ENCODE assay signal across 10 cellular contexts in genomic region chr6:111576302-111576701, GRCh38. TPM values are rescaled to one million over a fixed set of nuclear protein-coding genes. Genes with fewer than 3 reads are reported as not detected.
DNase-seq lines count a peak whose midpoint lies in the region; ATAC-seq and TF ChIP-seq lines count a peak whose summit lies in the region.
"Had no signal": no experiment of that assay in that cellular context is flagged by ENCODE, and none has a peak within 500 bp of the region (broad histone marks: within the 10 kb centered on the region; RNA-seq: fewer than 3 reads in every experiment).

No MANE protein-coding gene starts in this region.

- no peaks in the 10 kb centered on the region for H3K27me3 ChIP-seq in left ventricle myocardium inferior (ENCODE audit: low read depth)
- H3K27me3 ChIP-seq in Panc1 (ENCODE audit: control insufficient read depth, insufficient read depth, low read length) = no peaks in the 10 kb centered on the region
- H3K27me3 ChIP-seq in lower lobe of right lung (ENCODE audit: low read depth) = no peaks in the 10 kb centered on the region
- H3K27me3 ChIP-seq in vagina = no peaks in the 10 kb centered on the region
- no peaks in the 10 kb centered on the region for H3K27me3 ChIP-seq in esophagus muscularis mucosa

- ATAC-seq in Right ventricle myocardium inferior (no peak), Panc1 (no peak), lower lobe of right lung (no peak), HG02798 (IDR thresholded peaks at IDR 0.05; ENCODE audit: poor library complexity, unreplicated experiment) (no peak)

- CTCF ChIA-PET in Panc1 (lab: Charles Lee) = no interaction called here

- H3K27ac ChIP-seq in left ventricle myocardium inferior (replicated peaks) (peak overlapping the region; percentile 77), Panc1 (ENCODE audit: low read length) (peak overlapping the region; percentile 35), lower lobe of right lung (peak overlapping the region; percentile 79), vagina (peak overlapping the region; percentile 67), esophagus muscularis mucosa (replicated peaks in 1 of 4) (peak overlapping the region in 2 of 4 donors; percentile 53 to 77)

- H3K4me1 ChIP-seq in left ventricle myocardium inferior (peaks cover 61% of the 10 kb centered on the region), Panc1 (ENCODE audit: control insufficient read depth, insufficient read depth, low read length) (peaks cover 18% of the 10 kb centered on the region), lower lobe of right lung (peaks cover 44% of the 10 kb centered on the region), vagina (peaks cover 39% of the 10 kb centered on the region), esophagus muscularis mucosa (peaks cover 14 to 51% (median 46%) of the 10 kb centered on the region in 4 donors)

- BruUV-seq in Panc1 (replicated peaks; lab: Mats Ljungman, UMichigan) = no TSS peak

- POLR2A ChIA-PET in Panc1 (lab: Charles Lee) = no interaction called here

- TF ChIP-seq EP300 in esophagus muscularis mucosa (IDR thresholded peaks at IDR 0.05) = no peak

- no peak overlapping the region for H3K4me3 ChIP-seq in left ventricle myocardium inferior
- H3K4me3 ChIP-seq in Panc1 (ENCODE audit: low read depth in 2 of 2, low read length in 2 of 2) = no peak overlapping the region
- H3K4me3 ChIP-seq in lower lobe of right lung = no peak overlapping the region
- H3K4me3 ChIP-seq in vagina = no peak overlapping the region
- H3K4me3 ChIP-seq in esophagus muscularis mucosa = no peak overlapping the region

- TF ChIP-seq CTCF in left ventricle myocardium inferior (IDR thresholded peaks at IDR 0.05; ENCODE audit: borderline replicate concordance) = no peak
- no peak for TF ChIP-seq CTCF in Panc1 (IDR thresholded peaks at IDR 0.05)
- TF ChIP-seq CTCF in lower lobe of right lung (IDR thresholded peaks at IDR 0.05) = no peak
- no peak for TF ChIP-seq CTCF in vagina (IDR thresholded peaks at IDR 0.05)
- no peak for TF ChIP-seq CTCF in esophagus muscularis mucosa (IDR thresholded peaks at IDR 0.05)

- DNase-seq in left ventricle myocardium inferior (no peak), Right ventricle myocardium inferior (ENCODE audit: missing footprints) (no peak), Panc1 (ENCODE audit: low read depth, low spot score) (no peak), lower lobe of right lung (no peak), vagina (ENCODE audit: extremely low spot score in 2 of 2) (no peak), esophagus muscularis mucosa (ENCODE audit: extremely low spot score) (no peak), kidney tubule cell (ENCODE audit: low spot score) (no peak)
- DNase-seq: central memory CD4-positive, alpha-beta T cell; NK-92 treated with Interleukin-12 subunit alpha and Interleukin-12 subunit beta, amount 100 ng/mL, for 24 hours had no signal

- H3K36me3 ChIP-seq in left ventricle myocardium inferior (peaks cover 35% of the 10 kb centered on the region), Panc1 (ENCODE audit: control insufficient read depth, insufficient read depth, low read length) (peaks cover 11% of the 10 kb centered on the region), lower lobe of right lung (peaks cover 77% of the 10 kb centered on the region), vagina (peaks cover 0 to 24% of the 10 kb centered on the region in 2 donors), esophagus muscularis mucosa (peaks cover 5 to 60% (median 41%) of the 10 kb centered on the region in 4 donors)

- 62% methylated on average over 9 of the region's 11 CpGs for WGBS in esophagus muscularis mucosa

- in situ Hi-C loops in Panc1 (cut with HindIII; ENCODE audit: low pct_unique_long_range_greater_than_20kb, low sequenced_read_pairs) = no loop called here

- intact Hi-C loops in left ventricle myocardium inferior (cut with micrococcal nuclease) (no loop called here), Right ventricle myocardium inferior (cut with DNase I) (no loop called here), Panc1 (cut with micrococcal nuclease; ENCODE audit: unreplicated experiment) (no loop called here), lower lobe of right lung (cut with DNase I) (no loop called here), vagina (cut with DNase I) (no loop called here), esophagus muscularis mucosa (cut with DNase I) (no loop called here)

- H3K9me3 ChIP-seq in left ventricle myocardium inferior (replicated peaks) (no peaks in the 10 kb centered on the region), Panc1 (ENCODE audit: control insufficient read depth, insufficient read depth, low read depth, low read length) (no peaks in the 10 kb centered on the region), lower lobe of right lung (no peaks in the 10 kb centered on the region), vagina (no peaks in the 10 kb centered on the region), esophagus muscularis mucosa (no peaks in the 10 kb centered on the region)

- TF ChIP-seq POLR2A in vagina (IDR thresholded peaks at IDR 0.05) (no peak), esophagus muscularis mucosa (IDR thresholded peaks at IDR 0.05; ENCODE audit: low read depth) (no peak)

RNA-seq across cellular contexts. Expression of gene TRAF3IP2, which starts 29.4 kb away (rescaled TPM):
- 10.6 TPM for total RNA-seq in left ventricle myocardium inferior
- total RNA-seq in Right ventricle myocardium inferior = 11.0 TPM
- 43.3 TPM for total RNA-seq in Panc1 (2021; ENCODE audit: unreplicated experiment)
- 27.5 TPM for polyA plus RNA-seq in Panc1 (2012; ENCODE audit: insufficient read length)
- 37.5 TPM for total RNA-seq in lower lobe of right lung
- total RNA-seq in vagina = 35.1 TPM
- total RNA-seq in esophagus muscularis mucosa = 10 to 100 TPM; 16.6 to 37.1 (median 32.4) TPM
